ENCODE assay signal across 16 cellular contexts in genomic region chr1:235138821-235139220, GRCh38. TPM values are rescaled to one million over a fixed set of nuclear protein-coding genes. Genes with fewer than 3 reads are reported as not detected.
DNase-seq lines count a peak whose midpoint lies in the region; ATAC-seq and TF ChIP-seq lines count a peak whose summit lies in the region.
"Had no signal": no experiment of that assay in that cellular context is flagged by ENCODE, and none has a peak within 500 bp of the region (broad histone marks: within the 10 kb centered on the region; RNA-seq: fewer than 3 reads in every experiment).

No MANE protein-coding gene starts in this region.

- no peak overlapping the region for H2AFZ ChIP-seq in IMR-90 (replicated peaks; ENCODE audit: low read length, poor library complexity)

- H3K9ac ChIP-seq in IMR-90 (ENCODE audit: low read depth, low read length): no peak overlapping the region

- TF ChIP-seq RAD21 in IMR-90 (IDR thresholded peaks at IDR 0.05; ENCODE audit: low read length): no peak

- no peak overlapping the region for H4K91ac ChIP-seq in IMR-90 (ENCODE audit: insufficient read depth, low read depth, low read length)

- dilution Hi-C loops in IMR-90 (cut with HindIII; ENCODE audit: low sequenced_read_pairs, unreplicated experiment): no loop called here

- no peaks in the 10 kb centered on the region for H3K9me3 Mint-ChIP-seq in activated CD8-positive, alpha-beta T cell treated with anti-CD3 and anti-CD28 coated beads for 36 hours
- H3K9me3 Mint-ChIP-seq in activated CD8-positive, alpha-beta T cell treated with anti-CD3 and anti-CD28 coated beads, Interleukin-2, amount 10 ng/mL, durations not matched to agents 7 days and 5 days (ENCODE audit: insufficient read depth): no peaks in the 10 kb centered on the region
- no peaks in the 10 kb centered on the region for H3K9me3 Mint-ChIP-seq in activated T-helper 17 cell treated with anti-CD3 and anti-CD28 coated beads, Interleukin-2, amount 50 U/mL, for 72 hours
- H3K9me3 Mint-ChIP-seq in neural crest cell: no peaks in the 10 kb centered on the region

- no peak overlapping the region for H2BK15ac ChIP-seq in IMR-90 (ENCODE audit: low read depth, low read length)

- H3K4me1 Mint-ChIP-seq in activated CD8-positive, alpha-beta T cell treated with anti-CD3 and anti-CD28 coated beads for 36 hours (ENCODE audit: low read depth): peaks cover 19% of the 10 kb centered on the region
- peaks cover 10% of the 10 kb centered on the region for H3K4me1 Mint-ChIP-seq in activated CD8-positive, alpha-beta T cell treated with anti-CD3 and anti-CD28 coated beads, Interleukin-2, amount 10 ng/mL, durations not matched to agents 7 days and 5 days (ENCODE audit: low read depth)
- H3K4me1 Mint-ChIP-seq in activated T-helper 17 cell treated with anti-CD3 and anti-CD28 coated beads, Interleukin-2, amount 50 U/mL, for 72 hours: peaks cover 13% of the 10 kb centered on the region
- no peaks in the 10 kb centered on the region for H3K4me1 Mint-ChIP-seq in neural crest cell

- H3K18ac ChIP-seq in IMR-90 (ENCODE audit: low read depth, low read length): no peak overlapping the region

- peaks cover 64% of the 10 kb centered on the region for H3K36me3 Mint-ChIP-seq in activated CD8-positive, alpha-beta T cell treated with anti-CD3 and anti-CD28 coated beads for 36 hours (ENCODE audit: low read depth)
- H3K36me3 Mint-ChIP-seq in activated CD8-positive, alpha-beta T cell treated with anti-CD3 and anti-CD28 coated beads, Interleukin-2, amount 10 ng/mL, durations not matched to agents 7 days and 5 days (ENCODE audit: low read depth): peaks cover 74% of the 10 kb centered on the region
- H3K36me3 Mint-ChIP-seq in activated T-helper 17 cell treated with anti-CD3 and anti-CD28 coated beads, Interleukin-2, amount 50 U/mL, for 72 hours (ENCODE audit: low read depth): peaks cover 96% of the 10 kb centered on the region
- peaks cover 22% of the 10 kb centered on the region for H3K36me3 Mint-ChIP-seq in neural crest cell (ENCODE audit: low read depth)

- H3K27me3 Mint-ChIP-seq in activated CD8-positive, alpha-beta T cell treated with anti-CD3 and anti-CD28 coated beads for 36 hours: no peaks in the 10 kb centered on the region
- H3K27me3 Mint-ChIP-seq in activated CD8-positive, alpha-beta T cell treated with anti-CD3 and anti-CD28 coated beads, Interleukin-2, amount 10 ng/mL, durations not matched to agents 7 days and 5 days (ENCODE audit: low read depth): no peaks in the 10 kb centered on the region
- H3K27me3 Mint-ChIP-seq in activated T-helper 17 cell treated with anti-CD3 and anti-CD28 coated beads, Interleukin-2, amount 50 U/mL, for 72 hours: no peaks in the 10 kb centered on the region
- H3K27me3 Mint-ChIP-seq in neural crest cell (ENCODE audit: low read depth): no peaks in the 10 kb centered on the region

- no peak overlapping the region for H3K56ac ChIP-seq in IMR-90 (ENCODE audit: extremely low read depth, insufficient read depth, low read length)

- no peak overlapping the region for H2AK5ac ChIP-seq in IMR-90 (ENCODE audit: low read depth, low read length)

- WGBS in IMR-90 (ENCODE audit: extremely low coverage in 2 of 2, insufficient read length in 1 of 2), 2 experiments: no CpG with 5 or more reads among the region's 2 CpGs

- peak; percentile 66 for DNase-seq in activated CD8-positive, alpha-beta T cell treated with anti-CD3 and anti-CD28 coated beads for 36 hours
- no peak for DNase-seq in activated CD8-positive, alpha-beta T cell treated with anti-CD3 and anti-CD28 coated beads, Interleukin-2, amount 10 ng/mL, durations not matched to agents 7 days and 5 days
- no peak for DNase-seq in IMR-90
- no peak for DNase-seq in neural crest cell (ENCODE audit: low read depth, low spot score)
- no peak for DNase-seq in coronary artery (ENCODE audit: low spot score)
- DNase-seq in middle frontal gyrus (ENCODE audit: extremely low spot score, low spot score): no peak
- DNase-seq: ACHN, adrenal gland, NCI-H187 treated with DMSO at 0.1 percent for 48 hours, Right ventricle myocardium superior, small intestine, T-helper 9 cell had no signal

- H3K4me2 ChIP-seq in IMR-90 (ENCODE audit: low read depth, low read length): no peak overlapping the region

- H4K5ac ChIP-seq in IMR-90 (ENCODE audit: low read depth, low read length): no peak overlapping the region

- H3K23ac ChIP-seq in IMR-90 (ENCODE audit: low read depth, low read length): no peak overlapping the region

- POLR2A ChIA-PET in activated CD8-positive, alpha-beta T cell treated with anti-CD3 and anti-CD28 coated beads for 36 hours (lab: Charles Lee): interaction anchor here (0.6 to 3.9 kb wide), 6 partner anchors 9 to 459 kb away, joined by 4 to 17 read pairs (median 5); partner anchors contain the start of gene RBM34
- POLR2A ChIA-PET in activated CD8-positive, alpha-beta T cell treated with anti-CD3 and anti-CD28 coated beads, Interleukin-2, amount 10 ng/mL, durations not matched to agents 7 days and 5 days (lab: Charles Lee): interaction anchor here (1.0 to 1.7 kb wide), 2 partner anchors 10 to 22 kb away, joined by 5 to 8 read pairs; partner anchors contain the start of genes RBM34 and TOMM20
- POLR2A ChIA-PET in IMR-90 (lab: Charles Lee; ENCODE audit: unreplicated experiment): no interaction called here

- no peak overlapping the region for H2BK120ac ChIP-seq in IMR-90 (ENCODE audit: low read depth, low read length)

- peaks cover 5% of the 10 kb centered on the region for H3K4me1 ChIP-seq in IMR-90 (ENCODE audit: control insufficient read depth, insufficient read depth, low read length)
- H3K4me1 ChIP-seq: adrenal gland had no signal

- in situ Hi-C loops in IMR-90 (cut with MboI; ENCODE audit: low sequenced_read_pairs): no loop called here

- H3K4me3 Mint-ChIP-seq in activated CD8-positive, alpha-beta T cell treated with anti-CD3 and anti-CD28 coated beads for 36 hours: no peak overlapping the region
- no peak overlapping the region for H3K4me3 Mint-ChIP-seq in activated CD8-positive, alpha-beta T cell treated with anti-CD3 and anti-CD28 coated beads, Interleukin-2, amount 10 ng/mL, durations not matched to agents 7 days and 5 days
- peak overlapping the region; percentile 17 for H3K4me3 Mint-ChIP-seq in activated T-helper 17 cell treated with anti-CD3 and anti-CD28 coated beads, Interleukin-2, amount 50 U/mL, for 72 hours
- H3K4me3 Mint-ChIP-seq in neural crest cell: no peak overlapping the region
- H3K4me3 Mint-ChIP-seq: CD14-positive monocyte had no signal

- H3K9me3 ChIP-seq in IMR-90 (ENCODE audit: control insufficient read depth, insufficient read depth, low read length): no peaks in the 10 kb centered on the region
- H3K9me3 ChIP-seq: adrenal gland had no signal

- H3K27ac Mint-ChIP-seq in activated CD8-positive, alpha-beta T cell treated with anti-CD3 and anti-CD28 coated beads for 36 hours: peak overlapping the region; percentile 40
- no peak overlapping the region for H3K27ac Mint-ChIP-seq in activated CD8-positive, alpha-beta T cell treated with anti-CD3 and anti-CD28 coated beads, Interleukin-2, amount 10 ng/mL, durations not matched to agents 7 days and 5 days
- H3K27ac Mint-ChIP-seq in activated T-helper 17 cell treated with anti-CD3 and anti-CD28 coated beads, Interleukin-2, amount 50 U/mL, for 72 hours: peak overlapping the region; percentile 74
- peak overlapping the region; percentile 48 for H3K27ac Mint-ChIP-seq in neural crest cell (ENCODE audit: unreplicated experiment)
- H3K27ac Mint-ChIP-seq: CD14-positive monocyte had no signal

- TF ChIP-seq CTCF in activated CD8-positive, alpha-beta T cell treated with anti-CD3 and anti-CD28 coated beads for 36 hours (IDR thresholded peaks at IDR 0.05): no peak
- TF ChIP-seq CTCF in IMR-90 (conservative IDR thresholded peaks at IDR 0.05; ENCODE audit: low read depth, low read length): no peak
- TF ChIP-seq CTCF in neural crest cell (conservative IDR thresholded peaks at IDR 0.05): no peak
- TF ChIP-seq CTCF in coronary artery (IDR thresholded peaks at IDR 0.05): no peak

- no peak overlapping the region for H4K8ac ChIP-seq in IMR-90 (ENCODE audit: low read depth in 2 of 2, low read length in 2 of 2)

- intact Hi-C loops in activated CD8-positive, alpha-beta T cell treated with anti-CD3 and anti-CD28 coated beads for 36 hours (cut with micrococcal nuclease): no loop called here
- intact Hi-C loops in IMR-90 (cut with micrococcal nuclease): no loop called here

- H2BK20ac ChIP-seq in IMR-90 (ENCODE audit: low read depth, low read length): no peak overlapping the region

- H3K36me3 ChIP-seq in IMR-90 (ENCODE audit: control insufficient read depth, insufficient read depth, low read length): peaks cover 53% of the 10 kb centered on the region

- H3K79me1 ChIP-seq in IMR-90 (ENCODE audit: low read depth in 1 of 2, low read length in 2 of 2): peaks cover 17 to 34% of the 10 kb centered on the region in 2 experiments

- no peak overlapping the region for H3K14ac ChIP-seq in IMR-90 (replicated peaks; ENCODE audit: low read depth, low read length)

- no peak overlapping the region for H3K4me3 ChIP-seq in IMR-90 (ENCODE audit: insufficient read depth, low read depth, low read length)
- H3K4me3 ChIP-seq in coronary artery: no peak overlapping the region
- H3K4me3 ChIP-seq: adrenal gland, cardiac muscle cell had no signal

- H3K27me3 ChIP-seq in IMR-90 (ENCODE audit: control insufficient read depth, insufficient read depth, low read length): no peaks in the 10 kb centered on the region
- H3K27me3 ChIP-seq: adrenal gland, cardiac muscle cell had no signal

- H3K9me1 ChIP-seq in IMR-90 (ENCODE audit: insufficient read depth, low read length): peaks cover 3% of the 10 kb centered on the region; the same call in 1 of the 2 replicates

- H3K27ac ChIP-seq in IMR-90 (ENCODE audit: insufficient read depth, low read length) (peak overlapping the region; percentile 53; the same call in 1 of the 2 replicates), coronary artery (no peak overlapping the region)
- H3K27ac ChIP-seq: adrenal gland, cardiac muscle cell had no signal

- TF ChIP-seq POLR2A in IMR-90 (IDR thresholded peaks at IDR 0.05; ENCODE audit: low read depth, low read length): no peak

- no peaks in the 10 kb centered on the region for H4K20me1 ChIP-seq in IMR-90 (ENCODE audit: insufficient read depth, low read length)

- BruUV-seq in IMR-90 (replicated peaks; lab: Mats Ljungman, UMichigan): no TSS peak

- no peak overlapping the region for H3K4ac ChIP-seq in IMR-90 (ENCODE audit: low read depth, low read length)

- no peak overlapping the region for H2AK9ac ChIP-seq in IMR-90 (replicated peaks; ENCODE audit: low read depth, low read length, poor library complexity)

- CTCF ChIA-PET in activated CD8-positive, alpha-beta T cell treated with anti-CD3 and anti-CD28 coated beads for 36 hours (lab: Charles Lee): interaction anchor here (1.0 to 2.2 kb wide), 5 partner anchors 9 to 34 kb away, joined by 3 to 10 read pairs (median 4); no protein-coding TSS in a partner anchor
- CTCF ChIA-PET in activated CD8-positive, alpha-beta T cell treated with anti-CD3 and anti-CD28 coated beads, Interleukin-2, amount 10 ng/mL, durations not matched to agents 7 days and 5 days (lab: Charles Lee): interaction anchor here (0.8 to 1.9 kb wide), 5 partner anchors 17 to 651 kb away, joined by 3 to 6 read pairs (median 4); no protein-coding TSS in a partner anchor
- CTCF ChIA-PET in IMR-90 (lab: Yijun Ruan, JAX): interaction anchor here (0.9 kb wide), 1 partner anchor 34 kb away, joined by 3 read pairs; no protein-coding TSS in a partner anchor

- no peak overlapping the region for H2BK5ac ChIP-seq in IMR-90 (ENCODE audit: low read depth, low read length, poor library complexity, severe bottlenecking)

- ATAC-seq in activated CD8-positive, alpha-beta T cell treated with anti-CD3 and anti-CD28 coated beads for 36 hours: peak; percentile 91
- ATAC-seq in activated CD8-positive, alpha-beta T cell treated with anti-CD3 and anti-CD28 coated beads, Interleukin-2, amount 10 ng/mL, durations not matched to agents 7 days and 5 days: no peak
- ATAC-seq in IMR-90 (ENCODE audit: low read depth) (no peak), GM19351 (IDR thresholded peaks at IDR 0.05; ENCODE audit: unreplicated experiment) (no peak)
- ATAC-seq in activated T-helper 17 cell treated with anti-CD3 and anti-CD28 coated beads, Interleukin-2, amount 50 U/mL, for 72 hours (replicated peaks): peak; percentile 53

RNA-seq across cellular contexts. Expression of gene TOMM20, which starts 10.2 kb away (rescaled TPM):
- 100 to 1,000 TPM; 155 to 159 TPM for total RNA-seq in activated CD8-positive, alpha-beta T cell treated with anti-CD3 and anti-CD28 coated beads for 36 hours
- 10 to 100 TPM; 72.2 to 81.7 TPM for total RNA-seq in activated CD8-positive, alpha-beta T cell treated with anti-CD3 and anti-CD28 coated beads, Interleukin-2, amount 10 ng/mL, durations not matched to agents 7 days and 5 days
- total RNA-seq in IMR-90 (2012; rRNA removed): 75.3 and 135 TPM in 2 replicates
- polyA plus RNA-seq in IMR-90 (2012; rRNA removed): 70.5 and 84.4 TPM in 2 replicates
- polyA plus RNA-seq in IMR-90 (2012; cell fraction: cytosol; rRNA removed): 21.2 and 21.9 TPM in 2 replicates
- polyA plus RNA-seq in IMR-90 (2012; cell fraction: nucleus; rRNA removed; ENCODE audit: low replicate concordance): 5.2 and 27.0 TPM in 2 replicates
- 100 to 1,000 TPM; 110 to 117 TPM for total RNA-seq in activated T-helper 17 cell treated with anti-CD3 and anti-CD28 coated beads, Interleukin-2, amount 50 U/mL, for 72 hours
- 150 and 154 TPM in 2 replicates for total RNA-seq in neural crest cell

RNA-seq across cellular contexts. Expression of gene RBM34, which starts 22.2 kb away (rescaled TPM):
- total RNA-seq in activated CD8-positive, alpha-beta T cell treated with anti-CD3 and anti-CD28 coated beads for 36 hours: 100 to 1,000 TPM; 136 TPM
- total RNA-seq in activated CD8-positive, alpha-beta T cell treated with anti-CD3 and anti-CD28 coated beads, Interleukin-2, amount 10 ng/mL, durations not matched to agents 7 days and 5 days: 100 to 1,000 TPM; 115 to 117 TPM
- total RNA-seq in IMR-90 (2012; rRNA removed): 28.7 and 61.7 TPM in 2 replicates
- 31.8 and 34.0 TPM in 2 replicates for polyA plus RNA-seq in IMR-90 (2012; rRNA removed)
- polyA plus RNA-seq in IMR-90 (2012; cell fraction: cytosol; rRNA removed): 11.0 and 16.7 TPM in 2 replicates
- polyA plus RNA-seq in IMR-90 (2012; cell fraction: nucleus; rRNA removed; ENCODE audit: low replicate concordance): 5.5 and 27.9 TPM in 2 replicates
- 100 to 1,000 TPM; 114 to 122 TPM for total RNA-seq in activated T-helper 17 cell treated with anti-CD3 and anti-CD28 coated beads, Interleukin-2, amount 50 U/mL, for 72 hours
- 95.0 and 102 TPM in 2 replicates for total RNA-seq in neural crest cell

Comparison
In these comparisons a context has a peak if more than half of its experiments do, and no peak if none do; other contexts are left out.
1. ATAC-seq: peak in activated CD8-positive, alpha-beta T cell treated with anti-CD3 and anti-CD28 coated beads for 36 hours (single experiment) and activated T-helper 17 cell treated with anti-CD3 and anti-CD28 coated beads, Interleukin-2, amount 50 U/mL, for 72 hours (single experiment); none in activated CD8-positive, alpha-beta T cell treated with anti-CD3 and anti-CD28 coated beads, Interleukin-2, amount 10 ng/mL, durations not matched to agents 7 days and 5 days (single experiment), IMR-90 (single experiment) and GM19351 (single experiment).